In genomic region chr6:134165827-134166226, GRCh38 we compare ENCODE assay signal across 18 cellular contexts.
"Had no signal": no experiment of that assay in that cellular context is flagged by ENCODE, and none has a peak within 500 bp of the region (broad histone marks: within the 10 kb centered on the region; RNA-seq: fewer than 3 reads in every experiment).

No MANE protein-coding gene starts in this region.

- DNase-seq: activated CD4-positive, alpha-beta T cell treated with anti-CD3 and anti-CD28 coated beads for 1 hour; activated CD4-positive, alpha-beta T cell treated with anti-CD3 and anti-CD28 coated beads, Interleukin-2, amount 50 U/mL, for 48 hours; activated CD8-positive, alpha-beta memory T cell treated with anti-CD3 and anti-CD28 coated beads, Interleukin-2, amount 10 ng/mL, durations not matched to agents 7 days and 5 days; activated naive CD4-positive, alpha-beta T cell treated with anti-CD3 and anti-CD28 coated beads, Interleukin-2, amount 50 U/mL, for 16 hours; activated T-cell treated with anti-CD3 and anti-CD28 coated beads, Interleukin-2, amount 50 U/mL, for 1 hour; amniotic stem cell; cerebellar nuclear complex; effector memory CD8-positive, alpha-beta T cell; hippocampal formation; left ventricle myocardium superior; mucosa of descending colon; natural killer cell; posterior cingulate gyrus; right cardiac atrium; spleen; T-helper 1 cell; T1000 had no signal

- ATAC-seq: activated CD8-positive, alpha-beta memory T cell treated with anti-CD3 and anti-CD28 coated beads, Interleukin-2, amount 10 ng/mL, durations not matched to agents 7 days and 5 days; effector memory CD8-positive, alpha-beta T cell; left ventricle myocardium superior; natural killer cell had no signal

- H3K27ac ChIP-seq: spleen, suprapubic skin had no signal

- H3K9me3 ChIP-seq: mucosa of descending colon, spleen, suprapubic skin had no signal

- H3K4me3 ChIP-seq: mucosa of descending colon, spleen, suprapubic skin had no signal

- H3K27me3 ChIP-seq: spleen, suprapubic skin had no signal
